20 cellular contexts compared by ENCODE assay signal in genomic region chr17:64356304-64356686, GRCh38. TPM values are rescaled to one million over a fixed set of nuclear protein-coding genes. Genes with fewer than 3 reads are reported as not detected.
A peak's percentile ranks its signal among the peaks of the same experiment; 100 is the strongest.
DNase-seq lines count a peak whose midpoint lies in the region; ATAC-seq and TF ChIP-seq lines count a peak whose summit lies in the region.
"Had no signal": no experiment of that assay in that cellular context is flagged by ENCODE, and none has a peak within 500 bp of the region (broad histone marks: within the 10 kb centered on the region; RNA-seq: fewer than 3 reads in every experiment).

No MANE protein-coding gene starts in this region.

- no peaks in the 10 kb centered on the region for H3K9me3 ChIP-seq in breast epithelium
- no peaks in the 10 kb centered on the region for H3K9me3 ChIP-seq in naive thymus-derived CD4-positive, alpha-beta T cell (ENCODE audit: control insufficient read depth in 2 of 3, low read length in 3 of 3)
- no peaks in the 10 kb centered on the region for H3K9me3 ChIP-seq in stomach

- intact Hi-C loops in breast epithelium (cut with DNase I; ENCODE audit: low total_unique reads) (no loop called here), stomach (cut with DNase I; ENCODE audit: low total_unique reads) (no loop called here)
- intact Hi-C loops in naive thymus-derived CD4-positive, alpha-beta T cell (cut with micrococcal nuclease): no loop called here
- intact Hi-C loops in activated CD4-positive, alpha-beta T cell treated with anti-CD3 and anti-CD28 coated beads, Interleukin-2, amount 10 ng/mL, durations not matched to agents 24 days and 14 days (cut with micrococcal nuclease): no loop called here

- 56 to 71% (median 68%) methylated on average over 6 of the region's 6 CpGs for WGBS in stomach, 5 donors

- no peak for ATAC-seq in stimulated activated naive CD8-positive, alpha-beta T cell treated with anti-CD3 and anti-CD28 coated beads, Interleukin-15, Interleukin-2, amounts not matched to agents 100 U/mL and 50 U/mL, for 24 hours
- ATAC-seq in naive thymus-derived CD4-positive, alpha-beta T cell: no peak

- H3K4me1 Mint-ChIP-seq in stimulated activated naive CD8-positive, alpha-beta T cell treated with anti-CD3 and anti-CD28 coated beads, Interleukin-15, Interleukin-2, amounts not matched to agents 100 ng/mL and 50 ng/mL, for 24 hours (ENCODE audit: low read depth): peaks cover 39% of the 10 kb centered on the region
- peaks cover 10 to 40% (median 26%) of the 10 kb centered on the region in 7 donors for H3K4me1 Mint-ChIP-seq in naive thymus-derived CD4-positive, alpha-beta T cell
- H3K4me1 Mint-ChIP-seq in activated CD4-positive, alpha-beta T cell treated with anti-CD3 and anti-CD28 coated beads, Interleukin-2, amount 10 ng/mL, durations not matched to agents 24 days and 14 days: peaks cover 3% of the 10 kb centered on the region
- H3K4me1 Mint-ChIP-seq: activated B cell treated with CpG ODN at 0.5 μM for 24 hours, endodermal cell had no signal

- no peak for TF ChIP-seq POLR2A in breast epithelium (IDR thresholded peaks at IDR 0.05)
- TF ChIP-seq POLR2A in stomach (IDR thresholded peaks at IDR 0.05): no peak

- no peaks in the 10 kb centered on the region for H3K27me3 Mint-ChIP-seq in stimulated activated naive CD8-positive, alpha-beta T cell treated with anti-CD3 and anti-CD28 coated beads, Interleukin-15, Interleukin-2, amounts not matched to agents 100 ng/mL and 50 ng/mL, for 24 hours
- H3K27me3 Mint-ChIP-seq in naive thymus-derived CD4-positive, alpha-beta T cell: peaks cover 0 to 2% (median 0%) of the 10 kb centered on the region in 5 donors
- H3K27me3 Mint-ChIP-seq in activated CD4-positive, alpha-beta T cell treated with anti-CD3 and anti-CD28 coated beads, Interleukin-2, amount 10 ng/mL, durations not matched to agents 24 days and 14 days: peaks cover 2% of the 10 kb centered on the region
- H3K27me3 Mint-ChIP-seq: activated B cell treated with CpG ODN at 0.5 μM for 24 hours; activated T-helper 17 cell treated with anti-CD3 and anti-CD28 coated beads, Interleukin-2, amount 50 U/mL, for 72 hours had no signal

- H3K36me3 ChIP-seq in breast epithelium (no peaks in the 10 kb centered on the region), stomach (peaks cover 0 to 8% (median 2%) of the 10 kb centered on the region in 4 donors)
- H3K36me3 ChIP-seq in naive thymus-derived CD4-positive, alpha-beta T cell (ENCODE audit: control insufficient read depth in 2 of 3, insufficient read depth in 3 of 3, low read length in 3 of 3): peaks cover 0 to 78% (median 0%) of the 10 kb centered on the region in 3 experiments

- no peak for DNase-seq in stimulated activated naive CD8-positive, alpha-beta T cell treated with anti-CD3 and anti-CD28 coated beads, Interleukin-15, Interleukin-2, amounts not matched to agents 100 U/mL and 50 U/mL, for 24 hours
- DNase-seq in breast epithelium (ENCODE audit: low spot score in 2 of 2): no peak
- no peak for DNase-seq in naive thymus-derived CD4-positive, alpha-beta T cell
- DNase-seq in activated CD8-positive, alpha-beta memory T cell treated with anti-CD3 and anti-CD28 coated beads, Interleukin-2, amount 50 U/mL, for 4 hours: no peak
- no peak for DNase-seq in activated CD4-positive, alpha-beta T cell treated with anti-CD3 and anti-CD28 coated beads, Interleukin-2, amount 10 ng/mL, durations not matched to agents 24 days and 14 days
- DNase-seq in COLO668 (lab: John Stamatoyannopoulos, UW; ENCODE audit: unreplicated experiment): no peak
- no peak for DNase-seq in stomach
- DNase-seq: activated B cell treated with CpG ODN at 0.5 μM for 24 hours; amniotic stem cell; endodermal cell; hypothalamus; NCI-H187 treated with DMSO at 0.1 percent for 48 hours; NCI-H446 treated with DMSO at 0.1 percent for 48 hours; stimulated activated naive CD4-positive, alpha-beta T cell treated with Interleukin-2 at 50 U/mL for 16 hours; T-helper 2 cell had no signal

- H3K4me1 ChIP-seq in breast epithelium (peaks cover 10 to 14% of the 10 kb centered on the region in 2 donors), stomach (peaks cover 0 to 40% (median 4%) of the 10 kb centered on the region in 4 donors)
- H3K4me1 ChIP-seq in naive thymus-derived CD4-positive, alpha-beta T cell (ENCODE audit: control insufficient read depth in 2 of 2, insufficient read depth in 2 of 2, low read length in 2 of 2): no peaks in the 10 kb centered on the region

- no peaks in the 10 kb centered on the region for H3K27me3 ChIP-seq in breast epithelium
- no peaks in the 10 kb centered on the region for H3K27me3 ChIP-seq in naive thymus-derived CD4-positive, alpha-beta T cell (ENCODE audit: control insufficient read depth in 2 of 2, insufficient read depth in 2 of 2, low read length in 2 of 2)
- H3K27me3 ChIP-seq in stomach: no peaks in the 10 kb centered on the region

- H3K27ac ChIP-seq in breast epithelium: peak overlapping the region; percentile 65 to 83
- H3K27ac ChIP-seq in naive thymus-derived CD4-positive, alpha-beta T cell (ENCODE audit: low read depth, low read length): peak overlapping the region; percentile 1
- peak overlapping the region in 2 of 5 donors; percentile 42 to 59 for H3K27ac ChIP-seq in stomach
- H3K27ac ChIP-seq: HL-60 had no signal

- peaks cover 25% of the 10 kb centered on the region for H3K36me3 Mint-ChIP-seq in stimulated activated naive CD8-positive, alpha-beta T cell treated with anti-CD3 and anti-CD28 coated beads, Interleukin-15, Interleukin-2, amounts not matched to agents 100 ng/mL and 50 ng/mL, for 24 hours (ENCODE audit: low read depth)
- peaks cover 0 to 52% (median 10%) of the 10 kb centered on the region in 5 donors for H3K36me3 Mint-ChIP-seq in naive thymus-derived CD4-positive, alpha-beta T cell
- H3K36me3 Mint-ChIP-seq in activated CD4-positive, alpha-beta T cell treated with anti-CD3 and anti-CD28 coated beads, Interleukin-2, amount 10 ng/mL, durations not matched to agents 24 days and 14 days (ENCODE audit: low read depth): peaks cover 2% of the 10 kb centered on the region

- H3K4me3 ChIP-seq in breast epithelium (no peak overlapping the region), stomach (no peak overlapping the region)
- H3K4me3 ChIP-seq in naive thymus-derived CD4-positive, alpha-beta T cell (ENCODE audit: low read length): no peak overlapping the region

- peak overlapping the region; percentile 86 for H3K27ac Mint-ChIP-seq in stimulated activated naive CD8-positive, alpha-beta T cell treated with anti-CD3 and anti-CD28 coated beads, Interleukin-15, Interleukin-2, amounts not matched to agents 100 ng/mL and 50 ng/mL, for 24 hours
- peak overlapping the region in 7 of 9 donors; percentile 38 to 89 (median 72) for H3K27ac Mint-ChIP-seq in naive thymus-derived CD4-positive, alpha-beta T cell
- no peak overlapping the region for H3K27ac Mint-ChIP-seq in activated CD4-positive, alpha-beta T cell treated with anti-CD3 and anti-CD28 coated beads, Interleukin-2, amount 10 ng/mL, durations not matched to agents 24 days and 14 days
- H3K27ac Mint-ChIP-seq: activated B cell treated with CpG ODN at 0.5 μM for 24 hours; activated T-helper 17 cell treated with anti-CD3 and anti-CD28 coated beads, Interleukin-2, amount 50 U/mL, for 72 hours; endodermal cell had no signal

- TF ChIP-seq CTCF in breast epithelium (IDR thresholded peaks at IDR 0.05): no peak
- no peak for TF ChIP-seq CTCF in stomach (IDR thresholded peaks at IDR 0.05)

- CTCF ChIA-PET in naive thymus-derived CD4-positive, alpha-beta T cell (lab: Charles Lee): no interaction called here

- POLR2A ChIA-PET in naive thymus-derived CD4-positive, alpha-beta T cell (lab: Charles Lee): interaction anchor here (1.6 kb wide), 1 partner anchor 13 kb away, joined by 3 read pairs; no protein-coding TSS in a partner anchor

- peak overlapping the region; percentile 17 for H3K4me3 Mint-ChIP-seq in stimulated activated naive CD8-positive, alpha-beta T cell treated with anti-CD3 and anti-CD28 coated beads, Interleukin-15, Interleukin-2, amounts not matched to agents 100 ng/mL and 50 ng/mL, for 24 hours
- no peak overlapping the region for H3K4me3 Mint-ChIP-seq in naive thymus-derived CD4-positive, alpha-beta T cell
- no peak overlapping the region for H3K4me3 Mint-ChIP-seq in activated CD4-positive, alpha-beta T cell treated with anti-CD3 and anti-CD28 coated beads, Interleukin-2, amount 10 ng/mL, durations not matched to agents 24 days and 14 days
- H3K4me3 Mint-ChIP-seq: activated B cell treated with CpG ODN at 0.5 μM for 24 hours; activated T-helper 17 cell treated with anti-CD3 and anti-CD28 coated beads, Interleukin-2, amount 50 U/mL, for 72 hours; endodermal cell; IgD-negative memory B cell had no signal

- no peak for TF ChIP-seq EP300 in stomach (IDR thresholded peaks at IDR 0.05)

- no peaks in the 10 kb centered on the region for H3K9me3 Mint-ChIP-seq in stimulated activated naive CD8-positive, alpha-beta T cell treated with anti-CD3 and anti-CD28 coated beads, Interleukin-15, Interleukin-2, amounts not matched to agents 100 ng/mL and 50 ng/mL, for 24 hours
- no peaks in the 10 kb centered on the region for H3K9me3 Mint-ChIP-seq in naive thymus-derived CD4-positive, alpha-beta T cell
- H3K9me3 Mint-ChIP-seq in activated CD4-positive, alpha-beta T cell treated with anti-CD3 and anti-CD28 coated beads, Interleukin-2, amount 10 ng/mL, durations not matched to agents 24 days and 14 days: no peaks in the 10 kb centered on the region
- H3K9me3 Mint-ChIP-seq: activated B cell treated with CpG ODN at 0.5 μM for 24 hours; activated T-helper 17 cell treated with anti-CD3 and anti-CD28 coated beads, Interleukin-2, amount 50 U/mL, for 72 hours; endodermal cell; IgD-negative memory B cell had no signal

RNA-seq across cellular contexts. Expression of gene PECAM1, which starts 34.4 kb away (rescaled TPM):
- total RNA-seq in breast epithelium (100 to 1,000 TPM in 2 of 3 donors, 10 to 100 TPM in 1; 85.3 to 181 (median 159) TPM), stomach (10 to 100 TPM; 26.8 to 87.5 (median 50.7) TPM)
- total RNA-seq in naive thymus-derived CD4-positive, alpha-beta T cell: 100 to 1,000 TPM in 1 of 5 experiments, 10 to 100 TPM in 4; 10.0 to 224 (median 60.1) TPM
- 100 to 1,000 TPM in 1 of 2 donors, 10 to 100 TPM in 1; 91.1 to 180 TPM for polyA plus RNA-seq in naive thymus-derived CD4-positive, alpha-beta T cell
- 4.9 and 6.8 TPM in 2 replicates for total RNA-seq in activated CD4-positive, alpha-beta T cell treated with anti-CD3 and anti-CD28 coated beads, Interleukin-2, amount 10 ng/mL, durations not matched to agents 24 days and 14 days
- 10 to 100 TPM in 1 of 3 donors, 1 to 10 TPM in 2; 5.5 to 13.4 (median 7.5) TPM for polyA plus RNA-seq in stomach
- polyA plus RNA-seq: AG04450 had no signal
